ENCODE assay signal across 10 cellular contexts in the genomic region with DNA sequence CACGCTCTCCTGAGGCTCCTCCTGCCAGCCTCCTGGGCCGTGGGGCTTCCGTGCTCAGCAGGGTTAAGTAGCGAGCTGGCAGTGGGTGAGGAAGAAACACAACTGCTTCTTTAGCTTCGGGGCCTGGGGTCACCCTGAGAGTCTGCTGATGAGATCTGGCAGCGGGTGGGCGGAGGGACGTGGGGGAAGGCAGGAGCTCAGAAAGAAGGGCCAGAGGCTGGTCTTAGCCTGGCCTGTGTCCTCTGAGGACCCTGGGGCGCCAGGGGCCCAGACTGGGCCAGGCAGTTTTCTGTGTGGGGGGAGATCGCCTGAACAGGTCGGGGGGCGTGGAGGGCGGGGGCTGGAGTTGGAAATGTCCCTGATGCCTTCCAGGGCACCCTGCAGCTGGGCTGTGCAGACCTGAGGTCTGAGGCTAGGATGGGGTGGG.
A peak's percentile ranks its signal among the peaks of the same experiment; 100 is the strongest.
DNase-seq lines count a peak whose midpoint lies in the region; ATAC-seq, FAIRE-seq and TF ChIP-seq lines count a peak whose summit lies in the region.
"Had no signal": no experiment of that assay in that cellular context is flagged by ENCODE, and none has a peak within 500 bp of the region (broad histone marks: within the 10 kb centered on the region; RNA-seq: fewer than 3 reads in every experiment).

No MANE protein-coding gene starts in this region.

- TF ChIP-seq EP300 in HepG2 (IDR thresholded peaks at IDR 0.05; ENCODE audit: low read depth in 2 of 2, low read length in 2 of 2): no peak
- no peak; the same call in 1 of the 2 replicates for TF ChIP-seq EP300 in HepG2 (CRISPR knock-in tag; IDR thresholded peaks at IDR 0.05; ENCODE audit: borderline replicate concordance)

- H3K9ac ChIP-seq in HepG2 (ENCODE audit: insufficient read depth, low read depth, low read length) (peak overlapping the region; percentile 92), subcutaneous abdominal adipose tissue (ENCODE audit: low read length in 5 of 5) (peak overlapping the region in 3 of 5 donors; percentile 37 to 57 (median 54))

- no peaks in the 10 kb centered on the region for H3K27me3 ChIP-seq in H7 (ENCODE audit: control insufficient read depth, insufficient read depth, low read length)
- H3K27me3 ChIP-seq in ascending aorta: no peaks in the 10 kb centered on the region
- no peaks in the 10 kb centered on the region for H3K27me3 ChIP-seq in HepG2 (ENCODE audit: control insufficient read depth in 1 of 2, insufficient read depth in 2 of 2, low read length in 2 of 2)
- H3K27me3 ChIP-seq in subcutaneous abdominal adipose tissue (ENCODE audit: control insufficient read depth in 5 of 5, insufficient read depth in 4 of 5, low read length in 5 of 5): no peaks in the 10 kb centered on the region

- H3K79me2 ChIP-seq in HepG2 (ENCODE audit: insufficient read depth, low read length): no peaks in the 10 kb centered on the region

- in situ Hi-C loops in HepG2 (cut with HindIII; ENCODE audit: extremely low pct_ligation_motif_present, low pct_unique_long_range_greater_than_20kb): loop anchor here (5.0 kb wide), 1 partner anchor 37 kb away; no protein-coding TSS in a partner anchor

- no peak for TF ChIP-seq RAD21 in HepG2 (CRISPR knock-in tag; IDR thresholded peaks at IDR 0.05)

- FAIRE-seq in HepG2 (lab: Jason Lieb, UNC): no peak

- TF ChIP-seq POLR2A in HepG2 (IDR thresholded peaks at IDR 0.05; ENCODE audit: insufficient read depth in 1 of 2, low read depth in 2 of 2, low read length in 2 of 2): peak in 1 of 2 experiments; percentile 72; a peak in 1 of 4 replicates

- no TSS peak for BruUV-seq in HepG2 (replicated peaks; lab: Mats Ljungman, UMichigan)

- H3K36me3 ChIP-seq in H7 (replicated peaks; ENCODE audit: control insufficient read depth, insufficient read depth, low read length): no peaks in the 10 kb centered on the region
- no peaks in the 10 kb centered on the region for H3K36me3 ChIP-seq in ascending aorta
- no peaks in the 10 kb centered on the region for H3K36me3 ChIP-seq in HepG2 (replicated peaks in 1 of 2; ENCODE audit: control insufficient read depth in 1 of 2, insufficient read depth in 2 of 2, low read length in 2 of 2)
- peaks cover 0 to 5% (median 4%) of the 10 kb centered on the region in 5 donors for H3K36me3 ChIP-seq in subcutaneous abdominal adipose tissue (ENCODE audit: control insufficient read depth in 5 of 5, insufficient read depth in 5 of 5, low read length in 5 of 5)

- H2AFZ ChIP-seq in HepG2 (ENCODE audit: low read length): no peak overlapping the region

- no peaks in the 10 kb centered on the region for H3K9me3 ChIP-seq in ascending aorta
- H3K9me3 ChIP-seq in HepG2 (ENCODE audit: low read length): no peaks in the 10 kb centered on the region
- H3K9me3 ChIP-seq in subcutaneous abdominal adipose tissue (ENCODE audit: control insufficient read depth in 5 of 5, low read length in 5 of 5): no peaks in the 10 kb centered on the region

- DNase-seq in H7 (peak; percentile 78), ascending aorta (ENCODE audit: low spot score in 2 of 2) (no peak), HepG2 (ENCODE audit: low spot score) (no peak), LoVo (ENCODE audit: low spot score) (no peak), T-helper 1 cell (no peak)
- no peak for DNase-seq in stimulated activated CD4-positive, alpha-beta T cell treated with anti-CD3 and anti-CD28 coated beads, Interleukin-4, amount 100 ng/mL, for 24 hours
- no peak for DNase-seq in effector CD4-positive, alpha-beta T cell
- DNase-seq: KG1 had no signal

- intact Hi-C loops in ascending aorta (cut with DNase I): loop anchor here (10.0 kb wide), 1 partner anchor 391 kb away; no protein-coding TSS in a partner anchor
- intact Hi-C loops in HepG2 (cut with micrococcal nuclease; ENCODE audit: unreplicated experiment): loop anchor here (1.0 kb wide), 1 partner anchor 42 kb away; no protein-coding TSS in a partner anchor

- CTCF ChIA-PET in HepG2 (lab: Yijun Ruan, JAX; ENCODE audit: low intra/inter-chr PET ratio, low total read pairs): interaction anchor here (1.5 kb wide), 1 partner anchor 24 kb away, joined by 5 read pairs; no protein-coding TSS in a partner anchor

- no peak overlapping the region for H3K4me3 ChIP-seq in H7 (ENCODE audit: insufficient read depth, low read depth, low read length)
- H3K4me3 ChIP-seq in ascending aorta: peak overlapping the region in 1 of 2 donors; percentile 25
- peak overlapping the region; percentile 55 to 73 (median 61) for H3K4me3 ChIP-seq in HepG2 (replicated peaks in 1 of 3; ENCODE audit: insufficient read depth in 1 of 3, low read depth in 2 of 3, low read length in 3 of 3)
- H3K4me3 ChIP-seq in subcutaneous abdominal adipose tissue (ENCODE audit: low read depth in 1 of 5, low read length in 5 of 5): peak overlapping the region in 1 of 5 donors; percentile 14

- peaks cover 7 to 26% of the 10 kb centered on the region in 2 donors for H3K4me1 ChIP-seq in ascending aorta
- H3K4me1 ChIP-seq in HepG2 (ENCODE audit: insufficient read depth, low read length): peaks cover 51% of the 10 kb centered on the region
- peaks cover 8 to 37% (median 28%) of the 10 kb centered on the region in 5 donors for H3K4me1 ChIP-seq in subcutaneous abdominal adipose tissue (ENCODE audit: control insufficient read depth in 5 of 5, insufficient read depth in 5 of 5, low read length in 5 of 5)

- ATAC-seq in HepG2: peak; percentile 54
- ATAC-seq: activated naive CD4-positive, alpha-beta T cell treated with anti-CD3 and anti-CD28 coated beads, Interleukin-2, amount 50 U/mL, for 72 hours had no signal

- TF ChIP-seq CTCF in ascending aorta (IDR thresholded peaks at IDR 0.05) (peak in 1 of 3 experiments; percentile 6), HepG2 (CRISPR knock-in tag; IDR thresholded peaks at IDR 0.05) (no peak)

- WGBS in HepG2 (ENCODE audit: low lambda C conversion rate): 2% methylated on average over 9 of the region's 13 CpGs

- POLR2A ChIA-PET in HepG2 (lab: Yijun Ruan, JAX): interaction anchor here (0.8 to 4.0 kb wide), 22 partner anchors 10 to 378 kb away, joined by 3 to 235 read pairs (median 10); partner anchors contain the start of gene GSE1

- no peaks in the 10 kb centered on the region for H4K20me1 ChIP-seq in HepG2 (ENCODE audit: insufficient read depth, low read length)

- H3K27ac ChIP-seq in ascending aorta (peak overlapping the region; percentile 81 to 88), HepG2 (ENCODE audit: extremely low read length, insufficient read depth, low read length) (peak overlapping the region; percentile 91), subcutaneous abdominal adipose tissue (ENCODE audit: low read depth, low read length) (peak overlapping the region; percentile 86)

- H3K4me2 ChIP-seq in HepG2 (ENCODE audit: low read depth, low read length): peak overlapping the region; percentile 98

TF ChIP-seq in HepG2, 621 proteins besides CTCF, POLR2A, EP300 and RAD21 (continues in another document):
- no peak for TF ChIP-seq SCMH1 (CRISPR knock-in tag; IDR thresholded peaks at IDR 0.05; ENCODE audit: borderline replicate concordance)
- no peak for TF ChIP-seq ZNF781 (CRISPR knock-in tag; IDR thresholded peaks at IDR 0.05; ENCODE audit: borderline replicate concordance, not compliant biosample characterization)
- TF ChIP-seq ZNF543 (CRISPR knock-in tag; IDR thresholded peaks at IDR 0.05): peak; percentile 47
- TF ChIP-seq ZNF773 (CRISPR knock-in tag; IDR thresholded peaks at IDR 0.05; ENCODE audit: borderline replicate concordance): no peak
- no peak for TF ChIP-seq ADNP (CRISPR knock-in tag; IDR thresholded peaks at IDR 0.05)
- TF ChIP-seq ZNF256 (CRISPR knock-in tag; conservative IDR thresholded peaks at IDR 0.05): no peak
- no peak for TF ChIP-seq ZSCAN22 (CRISPR knock-in tag; IDR thresholded peaks at IDR 0.05)
- no peak for TF ChIP-seq BRD4 (CRISPR knock-in tag; IDR thresholded peaks at IDR 0.05)
- TF ChIP-seq MTERF4 (CRISPR knock-in tag; IDR thresholded peaks at IDR 0.05): no peak
- no peak for TF ChIP-seq SOX5 (CRISPR knock-in tag; IDR thresholded peaks at IDR 0.05; ENCODE audit: borderline replicate concordance)
- no peak for TF ChIP-seq HNF4A (CRISPR knock-in tag; IDR thresholded peaks at IDR 0.05)
- peak; percentile 2; the same call in 1 of the 2 replicates for TF ChIP-seq ZNF678 (CRISPR knock-in tag; IDR thresholded peaks at IDR 0.05)
- TF ChIP-seq BHLHE40 (IDR thresholded peaks at IDR 0.05; ENCODE audit: low read length): no peak
- TF ChIP-seq MED13 (CRISPR knock-in tag; IDR thresholded peaks at IDR 0.05): peak; percentile 17; the same call in 1 of the 2 replicates
- no peak; the same call in 1 of the 2 replicates for TF ChIP-seq GATAD2A (CRISPR knock-in tag; IDR thresholded peaks at IDR 0.05)
- TF ChIP-seq BCLAF1 (IDR thresholded peaks at IDR 0.05): no peak
- no peak for TF ChIP-seq MAF1 (CRISPR knock-in tag; IDR thresholded peaks at IDR 0.05; ENCODE audit: borderline replicate concordance)
